In genomic region chr9:34620061-34620994, GRCh38 we compare ENCODE assay signal across 8 cellular contexts. TPM values are rescaled to one million over a fixed set of nuclear protein-coding genes. Genes with fewer than 3 reads are reported as not detected.
DNase-seq lines count a peak whose midpoint lies in the region; ATAC-seq, FAIRE-seq and TF ChIP-seq lines count a peak whose summit lies in the region.

Gene DCTN3 (minus strand): TSS chr9:34620495. CDS start chr9:34620464, 31 bp downstream.

- H3K27me3 ChIP-seq in BE2C (no peaks in the 10 kb centered on the region), left lung (peaks cover 33 to 39% of the 10 kb centered on the region in 2 donors)

- peak within 1 kb of the TSS in 1 of 2 donors; percentile 43 for H3K27ac ChIP-seq in left lung

- peak; percentile 97 for FAIRE-seq in GM19239 (lab: Jason Lieb, UNC)

- H3K4me1 ChIP-seq in BE2C (no peaks in the 10 kb centered on the region; the same call in 1 of the 2 replicates), left lung (peaks cover 5 to 27% of the 10 kb centered on the region in 2 donors)

- peak within 1 kb of the TSS; percentile 84 for H3K27ac Mint-ChIP-seq in activated CD4-positive, alpha-beta T cell treated with anti-CD3 and anti-CD28 coated beads, Interleukin-2, amount 10 ng/mL, durations not matched to agents 24 days and 14 days
- H3K27ac Mint-ChIP-seq in dendritic cell treated with granulocyte-macrophage colony-stimulating factor and Interleukin-4, amounts not matched to agents 40 ng/mL and 50 ng/mL, for 4 days, result peak within 1 kb of the TSS; percentile 89

- intact Hi-C loops in activated CD4-positive, alpha-beta T cell treated with anti-CD3 and anti-CD28 coated beads, Interleukin-2, amount 10 ng/mL, durations not matched to agents 24 days and 14 days (cut with micrococcal nuclease), result loop anchor here (1.0 kb wide), 2 partner anchors 8 to 14 kb away; partner anchors contain the start of gene RPP25L
- intact Hi-C loops in dendritic cell treated with granulocyte-macrophage colony-stimulating factor and Interleukin-4, amounts not matched to agents 40 ng/mL and 50 ng/mL, for 4 days (cut with micrococcal nuclease), result no loop called here
- intact Hi-C loops in left lung (cut with DNase I), result no loop called here

- no peak for TF ChIP-seq CTCF in BE2C (IDR thresholded peaks at IDR 0.05; ENCODE audit: low read depth, low read length)
- no peak for TF ChIP-seq CTCF in left lung (IDR thresholded peaks at IDR 0.05)

- H3K36me3 ChIP-seq in BE2C (0 out of 2 replicates have a peak, but pooled peaks cover 3% of the 10 kb centered on the region), left lung (peaks cover 0 to 32% of the 10 kb centered on the region in 2 donors)

- peaks cover 13% of the 10 kb centered on the region for H3K36me3 Mint-ChIP-seq in activated CD4-positive, alpha-beta T cell treated with anti-CD3 and anti-CD28 coated beads, Interleukin-2, amount 10 ng/mL, durations not matched to agents 24 days and 14 days (ENCODE audit: low read depth)
- H3K36me3 Mint-ChIP-seq in dendritic cell treated with granulocyte-macrophage colony-stimulating factor and Interleukin-4, amounts not matched to agents 40 ng/mL and 50 ng/mL, for 4 days (ENCODE audit: low read depth), result peaks cover 40% of the 10 kb centered on the region

- H3K4me3 Mint-ChIP-seq in activated CD4-positive, alpha-beta T cell treated with anti-CD3 and anti-CD28 coated beads, Interleukin-2, amount 10 ng/mL, durations not matched to agents 24 days and 14 days, result peak within 1 kb of the TSS; percentile 90
- peak within 1 kb of the TSS; percentile 95 for H3K4me3 Mint-ChIP-seq in dendritic cell treated with granulocyte-macrophage colony-stimulating factor and Interleukin-4, amounts not matched to agents 40 ng/mL and 50 ng/mL, for 4 days

- peak; percentile 94 for DNase-seq in BE2C
- DNase-seq in GM19239 (ENCODE audit: insufficient read length, low spot score), result peak; percentile 98
- peak; percentile 85 for DNase-seq in NCI-H526 treated with DMSO at 0.1 percent for 48 hours (lab: John Stamatoyannopoulos, UW)
- DNase-seq in activated CD4-positive, alpha-beta T cell treated with anti-CD3 and anti-CD28 coated beads, Interleukin-2, amount 10 ng/mL, durations not matched to agents 24 days and 14 days, result peak; percentile 97
- DNase-seq in left lung, result peak; percentile 93
- DNase-seq in stimulated activated CD4-positive, alpha-beta T cell treated with anti-CD3 and anti-CD28 coated beads, Interleukin-2, amount 100 ng/mL, for 48 hours, result peak; percentile 78 to 80

- H3K4me1 Mint-ChIP-seq in activated CD4-positive, alpha-beta T cell treated with anti-CD3 and anti-CD28 coated beads, Interleukin-2, amount 10 ng/mL, durations not matched to agents 24 days and 14 days, result peaks cover 20% of the 10 kb centered on the region
- H3K4me1 Mint-ChIP-seq in dendritic cell treated with granulocyte-macrophage colony-stimulating factor and Interleukin-4, amounts not matched to agents 40 ng/mL and 50 ng/mL, for 4 days (ENCODE audit: low read depth), result peaks cover 29% of the 10 kb centered on the region

- H3K4me3 ChIP-seq in BE2C (ENCODE audit: low read depth, low read length), result peak within 1 kb of the TSS; percentile 96
- H3K4me3 ChIP-seq in left lung, result peak within 1 kb of the TSS; percentile 91 to 93

- no peaks in the 10 kb centered on the region for H3K9me3 Mint-ChIP-seq in activated CD4-positive, alpha-beta T cell treated with anti-CD3 and anti-CD28 coated beads, Interleukin-2, amount 10 ng/mL, durations not matched to agents 24 days and 14 days
- H3K9me3 Mint-ChIP-seq in dendritic cell treated with granulocyte-macrophage colony-stimulating factor and Interleukin-4, amounts not matched to agents 40 ng/mL and 50 ng/mL, for 4 days, result no peaks in the 10 kb centered on the region

- ATAC-seq in HG03457 (IDR thresholded peaks at IDR 0.05; ENCODE audit: unreplicated experiment), result peak; percentile 96
- ATAC-seq in left lung, result peak; percentile 99

- peaks cover 31% of the 10 kb centered on the region for H3K27me3 Mint-ChIP-seq in activated CD4-positive, alpha-beta T cell treated with anti-CD3 and anti-CD28 coated beads, Interleukin-2, amount 10 ng/mL, durations not matched to agents 24 days and 14 days
- H3K27me3 Mint-ChIP-seq in dendritic cell treated with granulocyte-macrophage colony-stimulating factor and Interleukin-4, amounts not matched to agents 40 ng/mL and 50 ng/mL, for 4 days, result peaks cover 45% of the 10 kb centered on the region

- H3K9me3 ChIP-seq in BE2C (no peaks in the 10 kb centered on the region), left lung (no peaks in the 10 kb centered on the region)

RNA-seq across cellular contexts. Expression of gene DCTN3, which starts in this region (rescaled TPM):
- 154 TPM for polyA plus RNA-seq in BE2C (2012; ENCODE audit: insufficient read depth, insufficient read length, low read depth)
- 50.9 and 57.0 TPM in 2 replicates for total RNA-seq in activated CD4-positive, alpha-beta T cell treated with anti-CD3 and anti-CD28 coated beads, Interleukin-2, amount 10 ng/mL, durations not matched to agents 24 days and 14 days
- total RNA-seq in left lung, result 10 to 100 TPM; 69.8 to 70.4 TPM
